In the genomic region with DNA sequence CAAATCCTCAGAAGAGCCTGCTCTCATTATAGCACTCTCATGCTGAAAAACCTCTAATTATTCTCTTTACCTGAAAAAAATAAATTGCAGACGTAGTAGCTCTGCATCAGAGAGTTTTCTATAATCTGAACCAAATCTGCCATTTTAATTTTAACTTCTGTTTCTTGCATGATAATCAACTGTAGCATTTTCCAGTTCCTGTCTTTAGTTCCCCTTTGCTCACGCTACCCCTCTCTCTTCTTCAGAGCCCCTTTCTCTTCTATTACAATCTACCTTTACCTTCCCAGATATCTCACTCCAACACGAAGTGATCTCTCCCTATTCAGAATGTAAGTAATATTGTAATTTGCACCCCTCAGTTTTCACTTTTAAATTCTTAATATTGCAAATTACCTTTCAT, we compare ENCODE assay signal across 24 cellular contexts.
"Had no signal": no experiment of that assay in that cellular context is flagged by ENCODE, and none has a peak within 500 bp of the region (broad histone marks: within the 10 kb centered on the region; RNA-seq: fewer than 3 reads in every experiment).

No MANE protein-coding gene starts in this region.

- H3K4me1 Mint-ChIP-seq: activated naive CD4-positive, alpha-beta T cell treated with anti-CD3 and anti-CD28 coated beads, Interleukin-2, amount 10 ng/mL, durations not matched to agents 7 days and 5 days; nephron had no signal

- H3K9me3 ChIP-seq: esophagus squamous epithelium, gastroesophageal sphincter, heart left ventricle, neutrophil, pancreas, psoas muscle, right atrium auricular region, stomach, suprapubic skin, transverse colon had no signal

- H3K4me1 ChIP-seq: esophagus squamous epithelium, gastroesophageal sphincter, heart left ventricle, pancreas, psoas muscle, right atrium auricular region, stomach, suprapubic skin, transverse colon had no signal

- DNase-seq: activated CD4-positive, alpha-beta memory T cell treated with anti-CD3 and anti-CD28 coated beads for 36 hours; activated CD4-positive, alpha-beta T cell treated with anti-CD3 and anti-CD28 coated beads for 48 hours; activated effector memory CD4-positive, alpha-beta T cell treated with anti-CD3 and anti-CD28 coated beads, Interleukin-2, amount 50 U/mL, for 16 hours; activated naive CD4-positive, alpha-beta T cell treated with anti-CD3 and anti-CD28 coated beads, Interleukin-2, amount 10 ng/mL, durations not matched to agents 7 days and 5 days; activated T-cell treated with anti-CD3 and anti-CD28 coated beads, Interleukin-2, amount 50 U/mL, for 72 hours; amygdala; esophagus squamous epithelium; heart left ventricle; left ventricle myocardium superior; mammary epithelial cell; midbrain; pancreas; psoas muscle; stimulated activated CD4-positive, alpha-beta T cell treated with anti-CD3 and anti-CD28 coated beads, Interleukin-4, amount 100 ng/mL, for 4 hours; stomach; T-cell; transverse colon had no signal

- H3K36me3 ChIP-seq: esophagus squamous epithelium, gastroesophageal sphincter, neutrophil, pancreas, right atrium auricular region, stomach, suprapubic skin, transverse colon had no signal

- H3K4me3 ChIP-seq: coronary artery, esophagus squamous epithelium, gastroesophageal sphincter, heart left ventricle, pancreas, psoas muscle, right atrium auricular region, stomach, suprapubic skin, transverse colon had no signal

- H3K27me3 ChIP-seq: esophagus squamous epithelium, gastroesophageal sphincter, heart left ventricle, neutrophil, pancreas, right atrium auricular region, stomach, suprapubic skin, transverse colon had no signal

- ATAC-seq: activated T-cell treated with anti-CD3 and anti-CD28 coated beads, Interleukin-2, amount 50 U/mL, for 72 hours; gastroesophageal sphincter; heart left ventricle; left ventricle myocardium superior; pancreas; psoas muscle; T-cell had no signal

- H3K27ac Mint-ChIP-seq: activated CD4-positive, alpha-beta memory T cell treated with anti-CD3 and anti-CD28 coated beads for 36 hours; activated naive CD4-positive, alpha-beta T cell treated with anti-CD3 and anti-CD28 coated beads, Interleukin-2, amount 10 ng/mL, durations not matched to agents 7 days and 5 days; activated T-cell treated with anti-CD3 and anti-CD28 coated beads, Interleukin-2, amount 50 U/mL, for 72 hours; T-cell; T-helper 2 cell treated with Interferon-gamma antibody and Interleukin-4, amounts not matched to agents 5 μg/mL and 100 μg/mL, for 36 hours had no signal

- H3K27ac ChIP-seq: coronary artery, esophagus squamous epithelium, gastroesophageal sphincter, heart left ventricle, neutrophil, pancreas, psoas muscle, right atrium auricular region, stomach, suprapubic skin, transverse colon had no signal

- H3K36me3 Mint-ChIP-seq: activated CD4-positive, alpha-beta memory T cell treated with anti-CD3 and anti-CD28 coated beads for 36 hours; activated naive CD4-positive, alpha-beta T cell treated with anti-CD3 and anti-CD28 coated beads, Interleukin-2, amount 10 ng/mL, durations not matched to agents 7 days and 5 days; T-cell had no signal

- H3K9me3 Mint-ChIP-seq: activated CD4-positive, alpha-beta memory T cell treated with anti-CD3 and anti-CD28 coated beads for 36 hours; activated naive CD4-positive, alpha-beta T cell treated with anti-CD3 and anti-CD28 coated beads, Interleukin-2, amount 10 ng/mL, durations not matched to agents 7 days and 5 days; activated T-cell treated with anti-CD3 and anti-CD28 coated beads, Interleukin-2, amount 50 U/mL, for 72 hours; nephron; T-cell; T-helper 2 cell treated with Interferon-gamma antibody and Interleukin-4, amounts not matched to agents 5 μg/mL and 100 μg/mL, for 36 hours had no signal

- H3K4me3 Mint-ChIP-seq: activated CD4-positive, alpha-beta memory T cell treated with anti-CD3 and anti-CD28 coated beads for 36 hours; activated naive CD4-positive, alpha-beta T cell treated with anti-CD3 and anti-CD28 coated beads, Interleukin-2, amount 10 ng/mL, durations not matched to agents 7 days and 5 days; activated T-cell treated with anti-CD3 and anti-CD28 coated beads, Interleukin-2, amount 50 U/mL, for 72 hours; nephron; T-cell; T-helper 2 cell treated with Interferon-gamma antibody and Interleukin-4, amounts not matched to agents 5 μg/mL and 100 μg/mL, for 36 hours had no signal
